ENCODE assay signal across 7 cellular contexts in genomic region chr5:91479376-91479775, GRCh38.
DNase-seq lines count a peak whose midpoint lies in the region; ATAC-seq lines count a peak whose summit lies in the region.
"Not testable (repeated sequence)": the region's sequence is repeated elsewhere in the genome, so short reads cannot be mapped to it uniquely, and the experiment has no call there.

No MANE protein-coding gene starts in this region.

- H3K23ac ChIP-seq in mesenchymal stem cell (ENCODE audit: low read length in 2 of 2): not testable (repeated sequence)

- not testable (repeated sequence) for H3K36me3 ChIP-seq in mesenchymal stem cell (ENCODE audit: control insufficient read depth in 1 of 2, insufficient read depth in 2 of 2, low read depth in 1 of 2, low read length in 2 of 2)

- H3K27ac Mint-ChIP-seq in activated CD8-positive, alpha-beta memory T cell treated with anti-CD3 and anti-CD28 coated beads, Interleukin-2, amount 10 ng/mL, durations not matched to agents 7 days and 5 days: not testable (repeated sequence)
- peak overlapping the region; percentile 59 to 80 for H3K27ac Mint-ChIP-seq in effector memory CD8-positive, alpha-beta T cell
- H3K27ac Mint-ChIP-seq in stimulated activated effector memory CD8-positive, alpha-beta T cell treated with anti-CD3 and anti-CD28 coated beads, Interleukin-12 subunit alpha, Interleukin-12 subunit beta, amount 100 ng/mL, for 72 hours: peak overlapping the region; percentile 59

- not testable (repeated sequence) for H3K4me1 ChIP-seq in mesenchymal stem cell (ENCODE audit: control insufficient read depth, insufficient read depth, low read depth, low read length)

- WGBS in mesenchymal stem cell: 93% methylated on average over 2 of the region's 2 CpGs

- not testable (repeated sequence) for H3K27ac ChIP-seq in mesenchymal stem cell (ENCODE audit: low read length, poor library complexity, severe bottlenecking)

- not testable (repeated sequence) for H3K27me3 ChIP-seq in mesenchymal stem cell (ENCODE audit: control insufficient read depth in 1 of 2, insufficient read depth in 1 of 2, low read length in 2 of 2)

- not testable (repeated sequence) for H3K4me1 Mint-ChIP-seq in activated CD8-positive, alpha-beta memory T cell treated with anti-CD3 and anti-CD28 coated beads, Interleukin-2, amount 10 ng/mL, durations not matched to agents 7 days and 5 days; stimulated activated effector memory CD8-positive, alpha-beta T cell treated with anti-CD3 and anti-CD28 coated beads, Interleukin-12 subunit alpha, Interleukin-12 subunit beta, amount 100 ng/mL, for 72 hours
- peaks cover 7 to 13% of the 10 kb centered on the region in 2 donors for H3K4me1 Mint-ChIP-seq in effector memory CD8-positive, alpha-beta T cell (ENCODE audit: low read depth in 2 of 2)

- H3K4me2 ChIP-seq in mesenchymal stem cell (ENCODE audit: low read length, poor library complexity, severe bottlenecking): not testable (repeated sequence)

- not testable (repeated sequence) for H2BK120ac ChIP-seq in mesenchymal stem cell (ENCODE audit: low read depth, low read length)

- DNase-seq in OCI-M1 (lab: John Stamatoyannopoulos, UW) (peak; percentile 49), mesenchymal stem cell (peak; percentile 7)
- not testable (repeated sequence) for DNase-seq in activated CD8-positive, alpha-beta memory T cell treated with anti-CD3 and anti-CD28 coated beads, Interleukin-2, amount 10 ng/mL, durations not matched to agents 7 days and 5 days; effector memory CD8-positive, alpha-beta T cell; stimulated activated effector memory CD8-positive, alpha-beta T cell treated with anti-CD3 and anti-CD28 coated beads, Interleukin-12 subunit alpha, Interleukin-12 subunit beta, amount 100 ng/mL, for 72 hours (ENCODE audit: low spot score in 2 of 2)

- H3K36me3 Mint-ChIP-seq in activated CD8-positive, alpha-beta memory T cell treated with anti-CD3 and anti-CD28 coated beads, Interleukin-2, amount 10 ng/mL, durations not matched to agents 7 days and 5 days; effector memory CD8-positive, alpha-beta T cell (ENCODE audit: insufficient read depth); stimulated activated effector memory CD8-positive, alpha-beta T cell treated with anti-CD3 and anti-CD28 coated beads, Interleukin-12 subunit alpha, Interleukin-12 subunit beta, amount 100 ng/mL, for 72 hours: not testable (repeated sequence)

- not testable (repeated sequence) for H2BK12ac ChIP-seq in mesenchymal stem cell (ENCODE audit: low read length in 2 of 2)

- ATAC-seq in GM19351 (IDR thresholded peaks at IDR 0.05; ENCODE audit: unreplicated experiment): peak; percentile 42
- peak; percentile 50 for ATAC-seq in HG02938 (IDR thresholded peaks at IDR 0.05; ENCODE audit: unreplicated experiment)
- peak; percentile 39 for ATAC-seq in activated CD8-positive, alpha-beta memory T cell treated with anti-CD3 and anti-CD28 coated beads, Interleukin-2, amount 10 ng/mL, durations not matched to agents 7 days and 5 days
- peak; percentile 31 for ATAC-seq in effector memory CD8-positive, alpha-beta T cell (replicated peaks)
- not testable (repeated sequence) for ATAC-seq in stimulated activated effector memory CD8-positive, alpha-beta T cell treated with anti-CD3 and anti-CD28 coated beads, Interleukin-12 subunit alpha, Interleukin-12 subunit beta, amount 100 ng/mL, for 72 hours

- H3K9me3 ChIP-seq in mesenchymal stem cell (ENCODE audit: control insufficient read depth, low read length): not testable (repeated sequence)

- not testable (repeated sequence) for H4K8ac ChIP-seq in mesenchymal stem cell (ENCODE audit: low read length)

- H3K79me1 ChIP-seq in mesenchymal stem cell (replicated peaks; ENCODE audit: low read length, poor library complexity, severe bottlenecking): not testable (repeated sequence)

- not testable (repeated sequence) for H3K9ac ChIP-seq in mesenchymal stem cell (ENCODE audit: low read length)

- peak overlapping the region in 1 of 2 experiments; percentile 32 for H3K4me3 ChIP-seq in mesenchymal stem cell (ENCODE audit: insufficient read depth in 1 of 2, low read depth in 1 of 2, low read length in 2 of 2)

- H3K4ac ChIP-seq in mesenchymal stem cell (ENCODE audit: low read depth in 1 of 2, low read length in 2 of 2): not testable (repeated sequence)

- not testable (repeated sequence) for H2BK5ac ChIP-seq in mesenchymal stem cell (ENCODE audit: low read depth, low read length, poor library complexity, severe bottlenecking)

- H3K9me3 Mint-ChIP-seq in activated CD8-positive, alpha-beta memory T cell treated with anti-CD3 and anti-CD28 coated beads, Interleukin-2, amount 10 ng/mL, durations not matched to agents 7 days and 5 days (ENCODE audit: low read depth); effector memory CD8-positive, alpha-beta T cell; stimulated activated effector memory CD8-positive, alpha-beta T cell treated with anti-CD3 and anti-CD28 coated beads, Interleukin-12 subunit alpha, Interleukin-12 subunit beta, amount 100 ng/mL, for 72 hours: not testable (repeated sequence)

- H3K18ac ChIP-seq in mesenchymal stem cell (ENCODE audit: low read depth in 1 of 2, low read length in 2 of 2): not testable (repeated sequence)

- H3K14ac ChIP-seq in mesenchymal stem cell (ENCODE audit: low read length in 2 of 2): not testable (repeated sequence)

- H4K91ac ChIP-seq in mesenchymal stem cell (ENCODE audit: low read length): not testable (repeated sequence)

- not testable (repeated sequence) for H2AK5ac ChIP-seq in mesenchymal stem cell (ENCODE audit: low read length, severe bottlenecking)

- not testable (repeated sequence) for H2BK15ac ChIP-seq in mesenchymal stem cell (ENCODE audit: low read depth, poor library complexity, severe bottlenecking)

- not testable (repeated sequence) for H3K27me3 Mint-ChIP-seq in activated CD8-positive, alpha-beta memory T cell treated with anti-CD3 and anti-CD28 coated beads, Interleukin-2, amount 10 ng/mL, durations not matched to agents 7 days and 5 days; effector memory CD8-positive, alpha-beta T cell

- H3K4me3 Mint-ChIP-seq in activated CD8-positive, alpha-beta memory T cell treated with anti-CD3 and anti-CD28 coated beads, Interleukin-2, amount 10 ng/mL, durations not matched to agents 7 days and 5 days; stimulated activated effector memory CD8-positive, alpha-beta T cell treated with anti-CD3 and anti-CD28 coated beads, Interleukin-12 subunit alpha, Interleukin-12 subunit beta, amount 100 ng/mL, for 72 hours: not testable (repeated sequence)
- H3K4me3 Mint-ChIP-seq in effector memory CD8-positive, alpha-beta T cell: peak overlapping the region; percentile 16 to 22

- not testable (repeated sequence) for H2AFZ ChIP-seq in mesenchymal stem cell (ENCODE audit: low read depth, low read length)

- CTCF ChIA-PET in activated CD8-positive, alpha-beta memory T cell treated with anti-CD3 and anti-CD28 coated beads, Interleukin-2, amount 10 ng/mL, durations not matched to agents 7 days and 5 days (lab: Charles Lee): not testable (repeated sequence)
